Comparison of ENCODE assay signal across 16 cellular contexts in genomic region chr7:143392427-143392826, GRCh38. TPM values are rescaled to one million over a fixed set of nuclear protein-coding genes. Genes with fewer than 3 reads are reported as not detected.
DNase-seq lines count a peak whose midpoint lies in the region; ATAC-seq and TF ChIP-seq lines count a peak whose summit lies in the region.
"Not testable (repeated sequence)": the region's sequence is repeated elsewhere in the genome, so short reads cannot be mapped to it uniquely, and the experiment has no call there.
"Had no signal": no experiment of that assay in that cellular context is flagged by ENCODE, and none has a peak within 500 bp of the region (broad histone marks: within the 10 kb centered on the region; RNA-seq: fewer than 3 reads in every experiment).

No MANE protein-coding gene starts in this region.

- H3K4me2 ChIP-seq in hepatocyte: not testable (repeated sequence)

- ATAC-seq in SK-N-SH treated with all-trans-retinoic acid at 6 μM for 48 hours; thoracic aorta (ENCODE audit: insufficient number of reproducible peaks, low FRiP score, low read depth): not testable (repeated sequence)

- not testable (repeated sequence) for TF ChIP-seq EP300 in sigmoid colon (IDR thresholded peaks at IDR 0.05)

- H3K36me3 ChIP-seq in esophagus squamous epithelium: peaks cover 21 to 100% (median 34%) of the 10 kb centered on the region in 3 donors
- H3K36me3 ChIP-seq in hepatocyte (replicated peaks; ENCODE audit: insufficient read depth, low read depth): not testable (repeated sequence)
- H3K36me3 ChIP-seq in muscle layer of duodenum (ENCODE audit: control insufficient read depth in 1 of 2, insufficient read depth in 2 of 2, low read length in 2 of 2): peaks cover 39 to 41% of the 10 kb centered on the region in 2 donors
- H3K36me3 ChIP-seq in sigmoid colon: peaks cover 22 to 50% (median 33%) of the 10 kb centered on the region in 4 donors
- peaks cover 18% of the 10 kb centered on the region for H3K36me3 ChIP-seq in thoracic aorta

- not testable (repeated sequence) for H2AFZ ChIP-seq in hepatocyte

- H3K36me3 Mint-ChIP-seq in chondrocyte (ENCODE audit: low read depth): peaks cover 31% of the 10 kb centered on the region

- H3K27me3 ChIP-seq in esophagus squamous epithelium; hepatocyte; muscle layer of duodenum (ENCODE audit: low read depth, low read length); sigmoid colon; thoracic aorta (replicated peaks; ENCODE audit: insufficient read depth): not testable (repeated sequence)

- H3K4me3 Mint-ChIP-seq in chondrocyte (ENCODE audit: unreplicated experiment): not testable (repeated sequence)

- H3K27ac ChIP-seq in esophagus squamous epithelium (peak overlapping the region; percentile 70 to 100 (median 91)), hepatocyte (peak overlapping the region; percentile 81), muscle layer of duodenum (ENCODE audit: low read length) (peak overlapping the region; percentile 97), sigmoid colon (peak overlapping the region; percentile 97 to 100 (median 100)), thoracic aorta (peak overlapping the region; percentile 98 to 100)

- H4K20me1 ChIP-seq in hepatocyte (ENCODE audit: insufficient read depth, poor library complexity, severe bottlenecking): not testable (repeated sequence)

- H3K4me3 ChIP-seq in esophagus squamous epithelium; hepatocyte; muscle layer of duodenum (ENCODE audit: low read depth in 1 of 2, low read length in 2 of 2); sigmoid colon; thoracic aorta: not testable (repeated sequence)

- not testable (repeated sequence) for DNase-seq in chondrocyte (ENCODE audit: low spot score); esophagus squamous epithelium (lab: John Stamatoyannopoulos, UW); hepatocyte (ENCODE audit: low spot score); thoracic aorta (ENCODE audit: low spot score)
- DNase-seq in sigmoid colon: peak; percentile 67

- H3K4me1 ChIP-seq in esophagus squamous epithelium: peaks cover 32 to 84% (median 33%) of the 10 kb centered on the region in 3 donors
- H3K4me1 ChIP-seq in hepatocyte (ENCODE audit: insufficient read depth): peaks cover 35% of the 10 kb centered on the region
- peaks cover 26 to 50% of the 10 kb centered on the region in 2 donors for H3K4me1 ChIP-seq in muscle layer of duodenum (ENCODE audit: control insufficient read depth in 1 of 2, insufficient read depth in 2 of 2, low read length in 2 of 2)
- peaks cover 0 to 60% (median 59%) of the 10 kb centered on the region in 4 donors for H3K4me1 ChIP-seq in sigmoid colon
- peaks cover 40 to 85% of the 10 kb centered on the region in 2 donors for H3K4me1 ChIP-seq in thoracic aorta (ENCODE audit: control insufficient read depth in 1 of 2, low read depth in 2 of 2)

- not testable (repeated sequence) for H3K9me3 Mint-ChIP-seq in chondrocyte (ENCODE audit: low read depth)

- not testable (repeated sequence) for TF ChIP-seq CTCF in chondrocyte (IDR thresholded peaks at IDR 0.05); esophagus squamous epithelium (IDR thresholded peaks at IDR 0.05); hepatocyte (IDR thresholded peaks at IDR 0.05; ENCODE audit: poor library complexity); sigmoid colon (IDR thresholded peaks at IDR 0.05); thoracic aorta (IDR thresholded peaks at IDR 0.05)

- H3K27me3 Mint-ChIP-seq in chondrocyte (ENCODE audit: low read depth): not testable (repeated sequence)

- intact Hi-C loops in esophagus squamous epithelium (cut with DNase I); sigmoid colon (cut with DNase I): not testable (repeated sequence)

- 84 to 92% methylated on average over 3 to 8 of the region's 8 CpGs for WGBS in esophagus squamous epithelium, 2 donors
- WGBS in hepatocyte (ENCODE audit: low lambda C conversion rate, missing lambda C conversion rate): 97% methylated on average over 8 of the region's 8 CpGs
- WGBS in sigmoid colon, 2 donors: 91 to 97% methylated on average over 8 of the region's 8 CpGs

- not testable (repeated sequence) for H3K79me2 ChIP-seq in hepatocyte

- H3K9me3 ChIP-seq in esophagus squamous epithelium; hepatocyte (ENCODE audit: low read depth); muscle layer of duodenum (ENCODE audit: control insufficient read depth in 1 of 2, low read length in 2 of 2); sigmoid colon; thoracic aorta: not testable (repeated sequence)

- peak overlapping the region; percentile 89 for H3K27ac Mint-ChIP-seq in chondrocyte (ENCODE audit: unreplicated experiment)

- H3K4me1 Mint-ChIP-seq in chondrocyte (ENCODE audit: low read depth): peaks cover 49% of the 10 kb centered on the region

- TF ChIP-seq POLR2A in esophagus squamous epithelium (IDR thresholded peaks at IDR 0.05); sigmoid colon (IDR thresholded peaks at IDR 0.05): not testable (repeated sequence)

- not testable (repeated sequence) for H3K9me2 ChIP-seq in hepatocyte (replicated peaks; ENCODE audit: insufficient read depth)

TF ChIP-seq in SK-N-SH treated with all-trans-retinoic acid at 6 μM for 48 hours, 23 proteins besides CTCF, POLR2A, EP300 and RAD21:
- TF ChIP-seq TOX (CRISPR knock-in tag; IDR thresholded peaks at IDR 0.05; ENCODE audit: borderline replicate concordance) (peak; percentile 51), RARB (CRISPR knock-in tag; IDR thresholded peaks at IDR 0.05) (peak; percentile 69; the same call in 1 of the 2 replicates), ZC3H10 (CRISPR knock-in tag; IDR thresholded peaks at IDR 0.05) (peak; percentile 92)
TF ChIP-seq in SK-N-SH treated with all-trans-retinoic acid at 6 μM for 48 hours: peak in this region for 3; not testable (repeated sequence) for 20.

RNA-seq across cellular contexts. Expression of gene ZYX, which starts 11.3 kb away (rescaled TPM):
- total RNA-seq in chondrocyte: 241 to 386 TPM (median 384 TPM) in 3 replicates
- total RNA-seq in esophagus squamous epithelium: 10 to 100 TPM; 40.2 to 78.8 (median 68.6) TPM
- 25.0 and 31.8 TPM in 2 replicates for total RNA-seq in hepatocyte
- 187 and 202 TPM in 2 replicates for polyA plus RNA-seq in hepatocyte
- total RNA-seq in sigmoid colon: 100 to 1,000 TPM in 2 of 4 donors, 10 to 100 TPM in 2; 67.3 to 218 (median 120) TPM
- 10 to 100 TPM; 34.4 to 91.3 (median 46.8) TPM for polyA plus RNA-seq in sigmoid colon
- 100 to 1,000 TPM; 234 to 287 TPM for total RNA-seq in thoracic aorta

RNA-seq across cellular contexts. Expression of gene EPHA1, which starts 16.2 kb away (rescaled TPM):
- total RNA-seq in chondrocyte: not detected in 3 replicates
- total RNA-seq in esophagus squamous epithelium: 100 to 1,000 TPM in 1 of 4 donors, 10 to 100 TPM in 3; 64.5 to 132 (median 77.4) TPM
- 34.2 and 39.4 TPM in 2 replicates for total RNA-seq in hepatocyte
- 36.7 and 42.9 TPM in 2 replicates for polyA plus RNA-seq in hepatocyte
- total RNA-seq in sigmoid colon: 1 to 10 TPM in 1 of 4 donors, under 1 TPM in 1, not detected in 2; 0.14 to 1.5 TPM
- polyA plus RNA-seq in sigmoid colon: 10 to 100 TPM in 1 of 3 donors, 1 to 10 TPM in 1, under 1 TPM in 1; 0.92 to 10.2 (median 4.2) TPM
- under 1 TPM; 0.41 to 0.49 TPM for total RNA-seq in thoracic aorta
- total RNA-seq: G401, neural crest cell, OCI-LY7 had no signal

RNA-seq across cellular contexts. Expression of gene FAM131B, which starts 29.9 kb away (rescaled TPM):
- total RNA-seq in chondrocyte (3.0 to 4.0 TPM (median 3.1 TPM) in 3 replicates), esophagus squamous epithelium (under 1 TPM; 0.09 to 0.76 (median 0.46) TPM), hepatocyte (1.9 and 2.5 TPM in 2 replicates), sigmoid colon (10 to 100 TPM in 1 of 4 donors, 1 to 10 TPM in 3; 6.4 to 15.7 (median 6.8) TPM), thoracic aorta (1 to 10 TPM; 2.3 to 3.3 TPM)
- polyA plus RNA-seq in hepatocyte (0.87 and 1.6 TPM in 2 replicates), sigmoid colon (1 to 10 TPM in 1 of 3 donors, under 1 TPM in 2; under 0.01 to 2.0 (median under 0.01) TPM)
- total RNA-seq: OCI-LY7 had no signal

RNA-seq across cellular contexts. Expression of gene TAS2R60, which starts 50.8 kb away (rescaled TPM):
- not detected in 3 replicates for total RNA-seq in chondrocyte
- not detected for total RNA-seq in esophagus squamous epithelium
- not detected in 2 replicates for total RNA-seq in hepatocyte
- not detected in 2 replicates for polyA plus RNA-seq in hepatocyte
- total RNA-seq in sigmoid colon: not detected
- not detected for polyA plus RNA-seq in sigmoid colon
- total RNA-seq in thoracic aorta: 1 to 10 TPM in 1 of 2 donors, not detected in 1; 8.5 TPM
- total RNA-seq: activated CD4-positive, alpha-beta memory T cell treated with anti-CD3 and anti-CD28 coated beads, Interleukin-2, amount 10 ng/mL, durations not matched to agents 7 days and 5 days; activated T-helper 2 cell treated with anti-CD3 and anti-CD28 coated beads, Interferon-gamma antibody, Interleukin-2, Interleukin-4, amounts not matched to agents 10 μg/mL and 5 μg/mL and 100 μg/mL, durations not matched to agents 14 hours and 24 hours and 36 hours; G401; M059J; neural crest cell; OCI-LY7; prostate gland; T-helper 2 cell treated with Interferon-gamma antibody and Interleukin-4, amounts not matched to agents 100 ng/mL and 5 ng/mL, for 36 hours had no signal
- polyA plus RNA-seq: immature natural killer cell had no signal

Comparison
In these comparisons a context has a peak if more than half of its experiments do, and no peak if none do; other contexts are left out.
1. RNA of gene EPHA1, which starts 16.2 kb away (total RNA-seq): 64.5 to 132 TPM in esophagus squamous epithelium and 34.2 to 39.4 TPM in hepatocyte; 0.41 to 0.49 TPM in thoracic aorta, 0.14 to 1.5 TPM in sigmoid colon and not detected in chondrocyte; every median in the first group is over 10 times any median in the second.
2. Peak in every context shown above with its lines, with median percentiles within 50 percentile points of each other: H3K27ac ChIP-seq.